In the genomic region with DNA sequence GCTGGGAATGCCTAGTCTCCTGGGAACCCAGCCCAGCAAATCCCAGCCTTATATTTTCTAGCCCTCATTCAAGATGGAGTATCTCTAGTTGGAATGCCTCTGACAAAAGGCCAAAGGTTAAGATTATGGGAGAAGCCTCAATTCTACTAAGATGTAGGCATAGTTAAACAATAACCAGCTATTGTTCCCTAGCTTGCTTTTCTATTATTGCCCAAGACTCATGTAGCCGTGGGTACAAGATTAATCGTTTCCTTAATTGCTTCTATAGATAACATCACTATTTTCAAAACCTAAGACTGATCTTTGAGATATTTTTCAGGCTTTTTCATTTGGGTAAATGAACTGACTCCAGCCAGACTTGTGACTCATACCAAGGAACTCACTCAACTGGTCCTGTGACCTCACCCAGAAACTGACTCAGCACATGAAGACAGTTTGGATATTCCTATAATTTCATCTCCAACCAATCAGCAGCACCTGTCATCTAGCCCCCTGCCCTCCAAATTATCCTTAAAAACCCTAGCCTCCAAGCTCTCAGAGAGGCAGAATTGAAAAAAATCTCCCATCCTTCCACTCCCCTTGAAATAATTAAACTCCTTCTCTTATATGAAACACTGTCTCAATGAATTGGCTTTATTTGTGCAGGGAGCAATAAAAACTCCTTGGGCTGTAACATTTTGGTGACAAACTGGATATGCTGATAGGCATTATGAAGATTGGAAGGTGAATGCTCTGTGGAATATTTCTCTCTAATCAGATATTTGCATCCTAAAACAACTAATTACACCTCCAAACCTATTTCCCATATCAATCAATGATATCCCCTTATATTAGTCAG, we compare ENCODE assay signal across 10 cellular contexts.
DNase-seq lines count a peak whose midpoint lies in the region; ATAC-seq, FAIRE-seq and TF ChIP-seq lines count a peak whose summit lies in the region.
"Had no signal": no experiment of that assay in that cellular context is flagged by ENCODE, and none has a peak within 500 bp of the region (broad histone marks: within the 10 kb centered on the region; RNA-seq: fewer than 3 reads in every experiment).

No MANE protein-coding gene starts in this region.

- H4K20me1 ChIP-seq in PC-9 (ENCODE audit: insufficient read depth): no peaks in the 10 kb centered on the region

- peaks cover 19% of the 10 kb centered on the region for H3F3A ChIP-seq in PC-9 (ENCODE audit: insufficient read depth, low read depth)

- H3K27ac ChIP-seq in PC-9 (peak overlapping the region; percentile 82), esophagus (ENCODE audit: low read depth in 2 of 2, low read length in 1 of 2) (peak overlapping the region; percentile 14 to 47), pancreas (no peak overlapping the region)

- no peak overlapping the region for H3K27ac Mint-ChIP-seq in stimulated activated effector memory CD8-positive, alpha-beta T cell treated with anti-CD3 and anti-CD28 coated beads, Interleukin-12 subunit alpha, Interleukin-12 subunit beta, amount 100 ng/mL, for 72 hours

- peak; percentile 2 for DNase-seq in EH (ENCODE audit: low read depth)
- DNase-seq in PC-9: peak; percentile 59 to 95
- no peak for DNase-seq in pancreas
- no peak for DNase-seq in C1 segment of cervical spinal cord (lab: John Stamatoyannopoulos, UW)
- no peak for DNase-seq in GM19238 (ENCODE audit: insufficient read length, low spot score)
- DNase-seq in stimulated activated effector memory CD8-positive, alpha-beta T cell treated with anti-CD3 and anti-CD28 coated beads, Interleukin-12 subunit alpha, Interleukin-12 subunit beta, amount 100 ng/mL, for 72 hours (ENCODE audit: low spot score in 2 of 2): no peak
- DNase-seq: effector memory CD4-positive, alpha-beta T cell; naive B cell had no signal

- CTCF ChIA-PET in PC-9 (lab: Charles Lee): no interaction called here

- intact Hi-C loops in PC-9 (cut with micrococcal nuclease; ENCODE audit: unreplicated experiment): loop anchor here (10.0 kb wide), 2 partner anchors 215 to 385 kb away; no protein-coding TSS in a partner anchor
- intact Hi-C loops in pancreas (cut with DNase I): no loop called here

- no TSS peak for BruUV-seq in PC-9 (replicated peaks; lab: Mats Ljungman, UMichigan)

- POLR2A ChIA-PET in PC-9 (lab: Charles Lee; ENCODE audit: unreplicated experiment): interaction anchor here (0.5 to 0.7 kb wide), 2 partner anchors 283 to 702 kb away, joined by 3 read pairs; partner anchors contain the start of genes CEP290 and TMTC3

- no peaks in the 10 kb centered on the region for H3K27me3 ChIP-seq in PC-9 (ENCODE audit: insufficient read depth, low read depth)
- no peaks in the 10 kb centered on the region for H3K27me3 ChIP-seq in esophagus (ENCODE audit: control insufficient read depth in 1 of 2, insufficient read depth in 2 of 2, low read length in 2 of 2)
- H3K27me3 ChIP-seq in pancreas: no peaks in the 10 kb centered on the region

- H3K9me2 ChIP-seq in PC-9 (ENCODE audit: insufficient read depth): no peaks in the 10 kb centered on the region

- H3K4me3 ChIP-seq in PC-9: no peak overlapping the region
- no peak overlapping the region for H3K4me3 ChIP-seq in esophagus (ENCODE audit: low read depth in 1 of 2, low read length in 2 of 2)
- H3K4me3 ChIP-seq in pancreas: no peak overlapping the region

- H3K79me2 ChIP-seq in PC-9 (ENCODE audit: low read depth): no peaks in the 10 kb centered on the region

- no peaks in the 10 kb centered on the region for H3K4me1 Mint-ChIP-seq in stimulated activated effector memory CD8-positive, alpha-beta T cell treated with anti-CD3 and anti-CD28 coated beads, Interleukin-12 subunit alpha, Interleukin-12 subunit beta, amount 100 ng/mL, for 72 hours
- H3K4me1 Mint-ChIP-seq: naive B cell had no signal

- peaks cover 17% of the 10 kb centered on the region for H3K9me3 Mint-ChIP-seq in stimulated activated effector memory CD8-positive, alpha-beta T cell treated with anti-CD3 and anti-CD28 coated beads, Interleukin-12 subunit alpha, Interleukin-12 subunit beta, amount 100 ng/mL, for 72 hours

- WGBS in esophagus, 2 donors: 7 to 26% methylated on average over 2 of the region's 2 CpGs
- 2 to 11% methylated on average over 2 of the region's 2 CpGs for WGBS in pancreas, 2 donors

- H3K36me3 ChIP-seq in PC-9 (ENCODE audit: low read depth): 0 out of 2 replicates have a peak, but pooled peaks cover 3% of the 10 kb centered on the region
- no peaks in the 10 kb centered on the region for H3K36me3 ChIP-seq in esophagus (ENCODE audit: control insufficient read depth in 2 of 2, insufficient read depth in 2 of 2, low read length in 1 of 2)
- H3K36me3 ChIP-seq in pancreas: no peaks in the 10 kb centered on the region

- H3K4me1 ChIP-seq in PC-9 (replicated peaks; ENCODE audit: insufficient read depth): peaks cover 23% of the 10 kb centered on the region
- peaks cover 0 to 3% of the 10 kb centered on the region in 2 donors for H3K4me1 ChIP-seq in esophagus (ENCODE audit: control insufficient read depth in 2 of 2, insufficient read depth in 2 of 2, low read length in 1 of 2)
- no peaks in the 10 kb centered on the region for H3K4me1 ChIP-seq in pancreas

- H3K4me3 Mint-ChIP-seq in stimulated activated effector memory CD8-positive, alpha-beta T cell treated with anti-CD3 and anti-CD28 coated beads, Interleukin-12 subunit alpha, Interleukin-12 subunit beta, amount 100 ng/mL, for 72 hours: no peak overlapping the region
- H3K4me3 Mint-ChIP-seq: naive B cell had no signal

- no peaks in the 10 kb centered on the region for H3K36me3 Mint-ChIP-seq in stimulated activated effector memory CD8-positive, alpha-beta T cell treated with anti-CD3 and anti-CD28 coated beads, Interleukin-12 subunit alpha, Interleukin-12 subunit beta, amount 100 ng/mL, for 72 hours
- H3K36me3 Mint-ChIP-seq: naive B cell had no signal

- no peak for TF ChIP-seq CTCF in PC-9 (conservative IDR thresholded peaks at IDR 0.05)
- TF ChIP-seq CTCF in pancreas (IDR thresholded peaks at IDR 0.05): no peak

- FAIRE-seq in pancreas (lab: Jason Lieb, UNC): no peak

- no peak overlapping the region for H2AFZ ChIP-seq in PC-9

- ATAC-seq in pancreas: peak in 3 of 4 donors; percentile 57 to 82 (median 73)
- ATAC-seq in GM19397 (IDR thresholded peaks at IDR 0.05; ENCODE audit: unreplicated experiment): no peak
- ATAC-seq in stimulated activated effector memory CD8-positive, alpha-beta T cell treated with anti-CD3 and anti-CD28 coated beads, Interleukin-12 subunit alpha, Interleukin-12 subunit beta, amount 100 ng/mL, for 72 hours: no peak

- H3K9me3 ChIP-seq in PC-9 (ENCODE audit: insufficient read depth, low read depth) (peaks cover 15% of the 10 kb centered on the region), esophagus (ENCODE audit: control insufficient read depth in 2 of 2, insufficient read depth in 1 of 2, low read depth in 1 of 2, low read length in 1 of 2) (no peaks in the 10 kb centered on the region), pancreas (no peaks in the 10 kb centered on the region)

- H3K4me2 ChIP-seq in PC-9: peak overlapping the region; percentile 24

Comparison
In these comparisons a context has a peak if more than half of its experiments do, and no peak if none do; other contexts are left out.
1. DNase-seq: peak in EH (single experiment) and PC-9 (2 of 2); none in pancreas (0 of 6), C1 segment of cervical spinal cord (0 of 14), GM19238 (single experiment) and stimulated activated effector memory CD8-positive, alpha-beta T cell treated with anti-CD3 and anti-CD28 coated beads, Interleukin-12 subunit alpha, Interleukin-12 subunit beta, amount 100 ng/mL, for 72 hours (0 of 2).
2. H3K27ac ChIP-seq: peak in PC-9 (single experiment) and esophagus (2 of 2); none in pancreas (0 of 4).
3. ATAC-seq: peak in pancreas (3 of 4); none in GM19397 (single experiment) and stimulated activated effector memory CD8-positive, alpha-beta T cell treated with anti-CD3 and anti-CD28 coated beads, Interleukin-12 subunit alpha, Interleukin-12 subunit beta, amount 100 ng/mL, for 72 hours (single experiment).